Comparison of ENCODE assay signal across 8 cellular contexts in the genomic region with DNA sequence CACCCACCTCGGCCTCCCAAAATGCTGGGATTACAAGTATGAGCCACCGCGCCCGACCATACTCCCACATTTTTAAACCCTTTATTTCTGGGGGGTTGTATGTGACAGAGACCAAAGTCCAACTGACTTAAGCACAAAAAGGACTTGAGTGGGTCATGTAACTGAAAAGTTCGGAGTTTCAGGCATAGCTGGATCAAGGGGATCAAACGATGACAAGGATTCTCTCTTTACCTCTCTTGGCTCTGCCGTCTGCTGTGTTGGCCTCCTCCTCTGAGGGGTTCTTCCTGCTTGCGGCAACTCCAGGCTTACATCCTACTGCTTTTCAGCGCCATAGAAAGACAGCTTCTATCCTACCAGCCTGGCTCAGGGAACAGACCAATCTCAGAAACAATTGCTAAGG. TPM values are rescaled to one million over a fixed set of nuclear protein-coding genes. Genes with fewer than 3 reads are reported as not detected.
"Had no signal": no experiment of that assay in that cellular context is flagged by ENCODE, and none has a peak within 500 bp of the region (broad histone marks: within the 10 kb centered on the region; RNA-seq: fewer than 3 reads in every experiment).

No MANE protein-coding gene starts in this region.

- H3K4me1 Mint-ChIP-seq: IgD-negative memory B cell had no signal

- H3K36me3 Mint-ChIP-seq: IgD-negative memory B cell had no signal

- H3K4me3 ChIP-seq: GM23248 had no signal

- H3K27ac Mint-ChIP-seq: IgD-negative memory B cell had no signal

- H3K4me2 ChIP-seq: KMS-11 had no signal

- DNase-seq: GOT3, H9, HCEC 1CT, KBM-7 had no signal

- FAIRE-seq: HTR-8/SVneo had no signal

- H3K9me3 Mint-ChIP-seq: H9, IgD-negative memory B cell had no signal

- H3K4me3 Mint-ChIP-seq: H9, IgD-negative memory B cell had no signal

- H3K27ac ChIP-seq: GM23248, KMS-11 had no signal

- H2AFZ ChIP-seq: GM23248 had no signal

- H3K27me3 Mint-ChIP-seq: IgD-negative memory B cell had no signal

- H3K9ac ChIP-seq: GM23248, KMS-11 had no signal

RNA-seq across cellular contexts. Expression of gene SBK1, which starts 9.2 kb away (rescaled TPM):
- total RNA-seq: GM23248 had no signal
- polyA plus RNA-seq: GM23248 had no signal
